Comparison of ENCODE assay signal across 9 cellular contexts in the genomic region with DNA sequence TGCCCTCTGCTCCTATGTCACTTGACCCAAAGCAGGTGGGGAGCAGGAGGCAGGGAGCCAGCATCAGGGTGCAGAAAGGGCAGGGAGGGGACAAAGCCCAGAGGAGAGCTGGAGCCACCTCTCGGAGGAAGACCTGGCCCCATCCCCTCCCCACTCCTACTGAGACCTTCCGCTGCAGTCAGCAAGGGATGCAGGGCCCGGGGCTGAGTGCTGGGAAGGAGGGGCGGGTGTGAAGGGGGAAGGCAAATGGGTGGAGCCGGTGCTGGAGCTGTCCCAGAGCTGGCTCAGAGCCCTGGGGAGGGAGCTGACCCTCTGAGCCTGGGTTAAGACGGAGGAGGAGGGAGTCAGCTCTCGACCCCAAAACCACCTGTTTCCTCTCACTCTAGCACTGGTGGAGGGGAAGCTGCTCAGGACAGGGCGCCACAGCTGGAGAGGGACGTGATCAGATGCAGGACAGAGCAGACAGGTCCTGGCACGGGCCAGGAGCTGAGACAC. TPM values are rescaled to one million over a fixed set of nuclear protein-coding genes. Genes with fewer than 3 reads are reported as not detected.
A peak's percentile ranks its signal among the peaks of the same experiment; 100 is the strongest.
DNase-seq lines count a peak whose midpoint lies in the region; ATAC-seq, FAIRE-seq and TF ChIP-seq lines count a peak whose summit lies in the region.
"Had no signal": no experiment of that assay in that cellular context is flagged by ENCODE, and none has a peak within 500 bp of the region (broad histone marks: within the 10 kb centered on the region; RNA-seq: fewer than 3 reads in every experiment).

No MANE protein-coding gene starts in this region.

- H3K27me3 ChIP-seq in body of pancreas (no peaks in the 10 kb centered on the region), small intestine (ENCODE audit: control insufficient read depth in 2 of 2, insufficient read depth in 2 of 2, low read length in 2 of 2) (no peaks in the 10 kb centered on the region)

- 52 to 66% methylated on average over 10 of the region's 10 CpGs for WGBS in body of pancreas, 2 donors
- WGBS in small intestine, 3 donors, result 33 to 64% (median 59%) methylated on average over 10 of the region's 10 CpGs

- H3K36me3 ChIP-seq in body of pancreas (replicated peaks in 1 of 2; ENCODE audit: insufficient read depth in 1 of 2, low read depth in 2 of 2) (no peaks in the 10 kb centered on the region), small intestine (ENCODE audit: control insufficient read depth in 2 of 2, insufficient read depth in 2 of 2, low read length in 2 of 2) (no peaks in the 10 kb centered on the region)

- TF ChIP-seq POLR2A in body of pancreas (IDR thresholded peaks at IDR 0.05), result no peak

- no peaks in the 10 kb centered on the region for H3K9me3 ChIP-seq in body of pancreas
- no peaks in the 10 kb centered on the region for H3K9me3 ChIP-seq in small intestine (ENCODE audit: control insufficient read depth, low read depth)

- TF ChIP-seq CTCF in body of pancreas (IDR thresholded peaks at IDR 0.05), result no peak

- ATAC-seq in body of pancreas, result peak; percentile 13
- no peak for ATAC-seq in GM18870 (IDR thresholded peaks at IDR 0.05; ENCODE audit: unreplicated experiment)
- ATAC-seq in GM19467 (IDR thresholded peaks at IDR 0.05; ENCODE audit: unreplicated experiment), result no peak
- ATAC-seq in GM18868 (IDR thresholded peaks at IDR 0.05; ENCODE audit: unreplicated experiment), result no peak
- ATAC-seq: naive thymus-derived CD8-positive, alpha-beta T cell had no signal

- H3K4me1 ChIP-seq in body of pancreas, result peaks cover 57% of the 10 kb centered on the region
- no peaks in the 10 kb centered on the region for H3K4me1 ChIP-seq in small intestine (ENCODE audit: control insufficient read depth in 2 of 2, insufficient read depth in 1 of 2, low read depth in 1 of 2, low read length in 1 of 2)

- intact Hi-C loops in body of pancreas (cut with DNase I), result no loop called here

- no peak for FAIRE-seq in small intestine (lab: Jason Lieb, UNC)

- DNase-seq in Kasumi-1 (lab: John Stamatoyannopoulos, UW) (peak; percentile 17 to 30), body of pancreas (peak in 3 of 4 donors; percentile 47 to 61 (median 56)), kidney tubule cell (ENCODE audit: low spot score) (peak; percentile 42), small intestine (no peak)
- DNase-seq in central memory CD4-positive, alpha-beta T cell, result no peak

- peak overlapping the region; percentile 70 to 90 (median 87) for H3K27ac ChIP-seq in body of pancreas
- peak overlapping the region; percentile 27 to 96 for H3K27ac ChIP-seq in small intestine (ENCODE audit: low read depth in 1 of 2, low read length in 1 of 2)

- H3K4me3 ChIP-seq in body of pancreas (no peak overlapping the region), small intestine (ENCODE audit: low read depth in 1 of 2, low read length in 2 of 2) (no peak overlapping the region)

RNA-seq across cellular contexts. Expression of a gene that starts 33.8 kb away (rescaled TPM):
- total RNA-seq in body of pancreas, result 10 to 100 TPM; 21.1 to 23.1 TPM
- 10 to 100 TPM; 18.5 to 23.5 (median 23.2) TPM for polyA plus RNA-seq in small intestine

RNA-seq across cellular contexts. Expression of a gene that starts 49.8 kb away (rescaled TPM):
- total RNA-seq in body of pancreas, result 1 to 10 TPM; 2.0 to 7.3 TPM
- under 1 TPM in 1 of 3 donors, not detected in 2; 0.16 TPM for polyA plus RNA-seq in small intestine
- total RNA-seq: naive thymus-derived CD8-positive, alpha-beta T cell had no signal

Comparison
In these comparisons a context has a peak if more than half of its experiments do, and no peak if none do; other contexts are left out.
1. DNase-seq: peak in Kasumi-1 (2 of 2), body of pancreas (3 of 4) and kidney tubule cell (single experiment); none in small intestine (single experiment) and central memory CD4-positive, alpha-beta T cell (single experiment).